In the genomic region with DNA sequence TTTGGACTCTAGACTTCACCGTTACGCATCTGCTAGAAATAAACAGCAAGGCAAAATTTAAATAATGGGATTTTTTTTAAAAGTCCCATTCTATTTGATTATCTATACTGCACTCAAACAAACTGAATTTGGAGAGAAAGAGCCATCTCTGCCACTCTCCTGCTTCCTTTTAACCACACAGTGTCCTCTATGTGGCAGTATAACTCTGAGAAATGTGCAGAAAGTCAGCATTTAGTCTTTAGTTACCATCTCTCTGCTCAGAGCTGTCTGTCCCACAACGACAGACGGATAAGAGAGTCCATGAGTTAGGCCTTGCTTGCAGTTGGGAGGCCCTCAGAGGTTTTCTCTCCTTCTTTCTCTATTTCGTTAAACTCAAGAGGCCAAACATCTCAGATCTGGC, we compare ENCODE assay signal across 1 cellular context.
TF ChIP-seq lines count a peak whose summit lies in the region.

No MANE protein-coding gene starts in this region.

TF ChIP-seq in GM12878, 131 proteins besides CTCF, POLR2A, EP300 and RAD21 (continued from another document):
- TF ChIP-seq ZZZ3 (IDR thresholded peaks at IDR 0.05; ENCODE audit: control insufficient read depth, insufficient read length, low read depth) = no peak
